Comparison of ENCODE assay signal across 21 cellular contexts in the genomic region with DNA sequence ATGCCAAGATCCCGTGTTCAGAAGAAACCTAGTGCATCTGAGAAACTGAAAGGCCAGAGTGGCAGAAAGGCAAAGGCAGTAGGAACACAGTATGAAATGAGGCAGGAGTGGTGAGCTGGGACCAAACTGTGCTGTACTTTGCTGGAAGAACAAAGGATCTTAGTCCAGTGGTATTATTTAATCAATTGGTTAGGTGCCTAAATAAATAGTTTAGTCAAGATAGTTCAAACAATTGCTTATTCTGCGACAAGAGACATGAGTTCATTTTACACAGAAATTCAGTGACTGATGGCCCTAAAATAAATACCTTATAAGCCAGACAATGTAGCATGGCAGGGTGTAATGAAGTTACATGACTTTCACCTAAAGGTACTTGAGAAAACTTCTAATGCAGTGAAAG.
DNase-seq lines count a peak whose midpoint lies in the region; ATAC-seq and TF ChIP-seq lines count a peak whose summit lies in the region.
"Had no signal": no experiment of that assay in that cellular context is flagged by ENCODE, and none has a peak within 500 bp of the region (broad histone marks: within the 10 kb centered on the region; RNA-seq: fewer than 3 reads in every experiment).

No MANE protein-coding gene starts in this region.

- TF ChIP-seq CTCF in PC-3 (conservative IDR thresholded peaks at IDR 0.05; ENCODE audit: low read depth, low read length) (no peak), mucosa of descending colon (IDR thresholded peaks at IDR 0.05) (no peak)

- H3K4me3 ChIP-seq in PC-3 (ENCODE audit: low read length) (no peak overlapping the region), mucosa of descending colon (no peak overlapping the region)

- H3K4me1 ChIP-seq in PC-3 (ENCODE audit: insufficient read depth, low read length), result peaks cover 16% of the 10 kb centered on the region
- H3K4me1 ChIP-seq in mucosa of descending colon (ENCODE audit: low read depth), result no peaks in the 10 kb centered on the region

- H3K27ac ChIP-seq in PC-3 (ENCODE audit: low read length), result peak overlapping the region; percentile 41
- H3K27ac ChIP-seq: C4-2B, RWPE1 had no signal

- no peak overlapping the region for H2AFZ ChIP-seq in PC-3 (ENCODE audit: low read length)

- H3K9me3 ChIP-seq in PC-3 (ENCODE audit: low read length) (no peaks in the 10 kb centered on the region), mucosa of descending colon (no peaks in the 10 kb centered on the region)
- H3K9me3 ChIP-seq: SK-N-SH had no signal

- BruUV-seq in PC-3 (replicated peaks; lab: Mats Ljungman, UMichigan), result no TSS peak

- DNase-seq in NCI-H2029 treated with DMSO at 0.1 percent for 48 hours (lab: John Stamatoyannopoulos, UW), result peak; percentile 1
- no peak for DNase-seq in NCI-H2029 (lab: John Stamatoyannopoulos, UW)
- peak; percentile 65 for DNase-seq in PC-3
- no peak for DNase-seq in left lobe of liver (ENCODE audit: low spot score)
- DNase-seq in sciatic nerve (ENCODE audit: low spot score), result no peak
- DNase-seq in mucosa of descending colon, result no peak
- DNase-seq in OCI-M2 (lab: John Stamatoyannopoulos, UW; ENCODE audit: unreplicated experiment), result no peak
- DNase-seq: 8988T; AML-193; Calu3; CD8-positive, alpha-beta memory T cell; DMS153; GDM1; IMR-90; NCI-H1105 treated with DMSO at 0.1 percent for 48 hours; NCI-H524; SHP77 treated with DMSO at 0.1 percent for 48 hours; SK-N-SH had no signal

- H3K27me3 ChIP-seq in PC-3 (ENCODE audit: low read length), result no peaks in the 10 kb centered on the region

- no peaks in the 10 kb centered on the region for H3F3A ChIP-seq in PC-3 (ENCODE audit: low read length, unreplicated experiment)

- no peak overlapping the region for H3K9ac ChIP-seq in PC-3 (ENCODE audit: low read length)
- H3K9ac ChIP-seq: SK-N-SH had no signal

- H3K79me2 ChIP-seq in PC-3 (ENCODE audit: low read length), result no peaks in the 10 kb centered on the region

- intact Hi-C loops in PC-3 (cut with micrococcal nuclease), result no loop called here
- intact Hi-C loops in sciatic nerve (cut with DNase I), result no loop called here
- intact Hi-C loops in mucosa of descending colon (cut with DNase I, micrococcal nuclease), result no loop called here

- POLR2A ChIA-PET in PC-3 (lab: Charles Lee; ENCODE audit: unreplicated experiment), result interaction anchor here (0.6 kb wide), 1 partner anchor 51 kb away, joined by 3 read pairs; no protein-coding TSS in a partner anchor

- H3K36me3 ChIP-seq in PC-3 (ENCODE audit: low read depth, low read length), result no peaks in the 10 kb centered on the region
- no peaks in the 10 kb centered on the region for H3K36me3 ChIP-seq in mucosa of descending colon (ENCODE audit: low read depth)

- ATAC-seq in PC-3 (peak; percentile 96), left lobe of liver (peak; percentile 88), sciatic nerve (peak; percentile 52), mucosa of descending colon (no peak)
- ATAC-seq: HCT116 had no signal

- peak overlapping the region; percentile 36 for H3K4me2 ChIP-seq in PC-3 (ENCODE audit: low read length)
- H3K4me2 ChIP-seq: SK-N-SH had no signal

- H3K9me2 ChIP-seq in PC-3 (replicated peaks; ENCODE audit: low read length), result no peaks in the 10 kb centered on the region
- H3K9me2 ChIP-seq: SK-N-SH had no signal

- no peaks in the 10 kb centered on the region for H4K20me1 ChIP-seq in PC-3 (ENCODE audit: low read length)

- CTCF ChIA-PET in PC-3 (lab: Charles Lee), result no interaction called here

Comparison
In these comparisons a context has a peak if more than half of its experiments do, and no peak if none do; other contexts are left out.
1. DNase-seq: peak in NCI-H2029 treated with DMSO at 0.1 percent for 48 hours (single experiment) and PC-3 (single experiment); none in NCI-H2029 (single experiment), left lobe of liver (single experiment), sciatic nerve (single experiment), mucosa of descending colon (0 of 3) and OCI-M2 (single experiment).